In the genomic region with DNA sequence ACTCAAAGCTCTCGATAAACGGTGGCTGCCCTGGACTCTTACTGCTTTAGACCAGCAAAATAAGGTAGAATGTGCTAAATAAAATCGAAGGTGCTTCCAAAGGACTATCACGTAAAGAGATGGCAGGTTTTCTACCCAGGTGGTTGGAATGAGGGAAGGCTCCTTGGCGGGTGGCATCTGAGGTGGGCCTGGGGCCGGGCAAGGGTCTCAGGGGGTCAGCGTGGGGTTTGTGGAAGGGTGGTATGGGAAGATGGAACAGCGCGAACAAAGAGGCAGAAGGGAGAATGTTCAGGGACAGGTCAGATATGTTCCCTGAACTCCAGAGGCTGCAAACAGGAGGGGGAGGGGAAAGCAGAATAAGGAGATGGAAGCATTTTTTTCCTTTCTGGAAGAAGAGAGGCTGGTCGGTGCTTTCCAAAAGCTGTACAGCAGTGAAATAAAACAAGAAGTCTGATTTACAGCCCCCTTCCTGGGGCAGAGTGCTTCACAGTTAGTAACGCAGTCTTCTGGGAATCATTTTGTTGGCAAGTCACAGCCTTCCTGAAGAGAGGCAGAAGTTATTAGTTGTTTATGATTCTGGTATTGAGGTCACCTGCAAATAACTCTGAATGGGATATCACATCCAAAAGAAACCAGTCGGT, we compare ENCODE assay signal across 22 cellular contexts. TPM values are rescaled to one million over a fixed set of nuclear protein-coding genes. Genes with fewer than 3 reads are reported as not detected.
DNase-seq lines count a peak whose midpoint lies in the region; ATAC-seq, FAIRE-seq and TF ChIP-seq lines count a peak whose summit lies in the region.
"Had no signal": no experiment of that assay in that cellular context is flagged by ENCODE, and none has a peak within 500 bp of the region (broad histone marks: within the 10 kb centered on the region; RNA-seq: fewer than 3 reads in every experiment).

No MANE protein-coding gene starts in this region.

- intact Hi-C loops in sigmoid colon (cut with DNase I) (loop anchor here (5.0 kb wide), 2 partner anchors 57 to 117 kb away; no protein-coding TSS in a partner anchor), heart left ventricle (cut with DNase I) (loop anchor here in 1 of 10 donors (10.0 kb wide), 1 partner anchor 269 kb away; no protein-coding TSS in a partner anchor)

- H3K4me1 Mint-ChIP-seq in astrocyte (ENCODE audit: low read depth, unreplicated experiment): peaks cover 26% of the 10 kb centered on the region

- TF ChIP-seq CTCF in astrocyte (IDR thresholded peaks at IDR 0.05; ENCODE audit: insufficient read depth, low read depth, low read length) (no peak), sigmoid colon (IDR thresholded peaks at IDR 0.05) (no peak), heart left ventricle (IDR thresholded peaks at IDR 0.05) (no peak)

- H3K9me3 Mint-ChIP-seq in astrocyte (ENCODE audit: unreplicated experiment): no peaks in the 10 kb centered on the region
- H3K9me3 Mint-ChIP-seq: CD4-positive, alpha-beta T cell had no signal

- H3K9ac ChIP-seq in astrocyte (ENCODE audit: low read length): no peak overlapping the region
- H3K9ac ChIP-seq: BLaER1 had no signal

- no peak for ATAC-seq in heart left ventricle
- ATAC-seq: HepG2 had no signal

- no peak overlapping the region for H2AFZ ChIP-seq in astrocyte (ENCODE audit: low read depth, low read length)

- H3K9me3 ChIP-seq in astrocyte (ENCODE audit: insufficient read depth, low read depth, low read length) (no peaks in the 10 kb centered on the region), sigmoid colon (no peaks in the 10 kb centered on the region), heart left ventricle (no peaks in the 10 kb centered on the region)
- H3K9me3 ChIP-seq: BLaER1 had no signal

- H3K4me2 ChIP-seq in astrocyte (ENCODE audit: low read length): no peak overlapping the region
- H3K4me2 ChIP-seq: BLaER1 had no signal

- H3K79me2 ChIP-seq in astrocyte (ENCODE audit: insufficient read depth, low read length): peaks cover 69% of the 10 kb centered on the region

- peaks cover 21% of the 10 kb centered on the region for H3K4me1 ChIP-seq in astrocyte (ENCODE audit: insufficient read depth, low read length)
- H3K4me1 ChIP-seq in sigmoid colon: peaks cover 0 to 53% (median 42%) of the 10 kb centered on the region in 4 donors
- peaks cover 0 to 17% (median 0%) of the 10 kb centered on the region in 12 donors for H3K4me1 ChIP-seq in heart left ventricle
- H3K4me1 ChIP-seq: BLaER1 had no signal

- H3K27me3 ChIP-seq in astrocyte (ENCODE audit: insufficient read depth, low read length): no peaks in the 10 kb centered on the region
- H3K27me3 ChIP-seq in sigmoid colon: no peaks in the 10 kb centered on the region
- H3K27me3 ChIP-seq in heart left ventricle: no peaks in the 10 kb centered on the region
- H3K27me3 ChIP-seq: BLaER1 had no signal

- H4K20me1 ChIP-seq in astrocyte (ENCODE audit: insufficient read depth, low read length): peaks cover 6% of the 10 kb centered on the region
- H4K20me1 ChIP-seq: BLaER1 had no signal

- no peak overlapping the region for H3K4me3 ChIP-seq in astrocyte (ENCODE audit: insufficient read depth, low read depth, low read length)
- H3K4me3 ChIP-seq in sigmoid colon: no peak overlapping the region
- no peak overlapping the region for H3K4me3 ChIP-seq in heart left ventricle
- H3K4me3 ChIP-seq: BLaER1 had no signal

- H3K27ac ChIP-seq in astrocyte (ENCODE audit: low read depth, low read length): peak overlapping the region; percentile 1
- H3K27ac ChIP-seq in sigmoid colon: peak overlapping the region in 3 of 4 donors; percentile 75 to 91 (median 80)
- H3K27ac ChIP-seq in heart left ventricle: peak overlapping the region in 1 of 12 donors; percentile 66
- H3K27ac ChIP-seq: BLaER1 had no signal

- TF ChIP-seq EP300 in sigmoid colon (IDR thresholded peaks at IDR 0.05): peak in 3 of 4 donors; percentile 34 to 94 (median 71)

- H3K36me3 Mint-ChIP-seq in astrocyte (ENCODE audit: low read depth, unreplicated experiment): no peaks in the 10 kb centered on the region

- H3K36me3 ChIP-seq in astrocyte (ENCODE audit: insufficient read depth, low read length): peaks cover 3% of the 10 kb centered on the region
- no peaks in the 10 kb centered on the region for H3K36me3 ChIP-seq in sigmoid colon
- peaks cover 0 to 10% (median 0%) of the 10 kb centered on the region in 9 donors for H3K36me3 ChIP-seq in heart left ventricle
- H3K36me3 ChIP-seq: BLaER1 had no signal

- TF ChIP-seq POLR2A in sigmoid colon (IDR thresholded peaks at IDR 0.05) (no peak), heart left ventricle (IDR thresholded peaks at IDR 0.05) (no peak)

- H3K4me3 Mint-ChIP-seq in astrocyte (ENCODE audit: unreplicated experiment): no peak overlapping the region
- H3K4me3 Mint-ChIP-seq: CD4-positive, alpha-beta T cell had no signal

- no peak overlapping the region for H3K27ac Mint-ChIP-seq in astrocyte (ENCODE audit: unreplicated experiment)
- H3K27ac Mint-ChIP-seq: CD4-positive, alpha-beta T cell had no signal

- FAIRE-seq in astrocyte (lab: Jason Lieb, UNC): no peak
- FAIRE-seq: H1, HepG2 had no signal

- WGBS in sigmoid colon, 2 donors: 81 to 89% methylated on average over 12 of the region's 12 CpGs
- WGBS in heart left ventricle, 4 donors: 84 to 86% (median 85%) methylated on average over 12 of the region's 12 CpGs

- H3K27me3 Mint-ChIP-seq in astrocyte (ENCODE audit: low read depth, unreplicated experiment): no peaks in the 10 kb centered on the region

- no peak for DNase-seq in astrocyte (ENCODE audit: low read depth)
- peak; percentile 45 for DNase-seq in left kidney (ENCODE audit: low read depth, low spot score)
- peak; percentile 75 for DNase-seq in sigmoid colon
- DNase-seq in Kasumi-1 (lab: John Stamatoyannopoulos, UW): no peak
- DNase-seq in heart left ventricle: no peak
- DNase-seq in SK-N-DZ (ENCODE audit: low spot score): no peak
- DNase-seq in activated T-cell treated with anti-CD3 and anti-CD28 coated beads for 4 hours: no peak
- DNase-seq: ACHN; CD4-positive, alpha-beta T cell; COR-L47; DMS79; KBM-7; NCI-H1092; NCI-H1436; NCI-H187 treated with DMSO at 0.1 percent for 48 hours; NCI-H2107; NCI-H446 treated with DMSO at 0.1 percent for 48 hours; NCI-H526 treated with DMSO at 0.1 percent for 48 hours; SHP77 treated with DMSO at 0.1 percent for 48 hours had no signal

RNA-seq across cellular contexts. Expression of a gene that starts 58.3 kb away (rescaled TPM):
- total RNA-seq in astrocyte (24.8 and 29.5 TPM in 2 replicates), sigmoid colon (10 to 100 TPM; 34.8 to 62.9 (median 55.0) TPM), heart left ventricle (10 to 100 TPM; 13.0 to 45.1 (median 14.4) TPM)
- polyA plus RNA-seq in sigmoid colon (10 to 100 TPM; 12.5 to 18.1 (median 12.6) TPM), heart left ventricle (10 to 100 TPM in 1 of 2 donors, 1 to 10 TPM in 1; 4.4 to 15.0 TPM)
- 31.4 and 37.8 TPM in 2 replicates for polyA plus RNA-seq in SK-N-DZ (2014; cell fraction: cytosol; rRNA removed)
- polyA plus RNA-seq in SK-N-DZ (2014; cell fraction: nucleus; rRNA removed): 30.9 and 35.2 TPM in 2 replicates

RNA-seq across cellular contexts. Expression of a gene that starts 59.6 kb away (rescaled TPM):
- total RNA-seq in astrocyte (2.1 and 2.4 TPM in 2 replicates), sigmoid colon (10 to 100 TPM in 1 of 4 donors, 1 to 10 TPM in 3; 3.9 to 57.3 (median 4.6) TPM), heart left ventricle (1 to 10 TPM in 6 of 9 donors, under 1 TPM in 3; 0.40 to 4.3 (median 1.4) TPM)
- polyA plus RNA-seq in sigmoid colon (1 to 10 TPM; 1.8 to 8.3 (median 2.8) TPM), heart left ventricle (1 to 10 TPM in 1 of 2 donors, under 1 TPM in 1; 0.61 to 1.3 TPM)
- 0.03 TPM in 1 of 2 replicates, not detected in the other for polyA plus RNA-seq in SK-N-DZ (2014; cell fraction: cytosol; rRNA removed)
- not detected in 2 replicates for polyA plus RNA-seq in SK-N-DZ (2014; cell fraction: nucleus; rRNA removed)
- total RNA-seq: CD4-positive, alpha-beta T cell; H1; HepG2 had no signal
- polyA plus RNA-seq: HepG2 had no signal

Comparison
In these comparisons a context has a peak if more than half of its experiments do, and no peak if none do; other contexts are left out.
1. DNase-seq: peak in left kidney (single experiment) and sigmoid colon (single experiment); none in astrocyte (single experiment), Kasumi-1 (0 of 2), heart left ventricle (0 of 5), SK-N-DZ (single experiment) and activated T-cell treated with anti-CD3 and anti-CD28 coated beads for 4 hours (single experiment).